In genomic region chr18:59951591-59951990, GRCh38 we compare ENCODE assay signal across 15 cellular contexts.
"Had no signal": no experiment of that assay in that cellular context is flagged by ENCODE, and none has a peak within 500 bp of the region (broad histone marks: within the 10 kb centered on the region; RNA-seq: fewer than 3 reads in every experiment).

No MANE protein-coding gene starts in this region.

- H3K9me3 ChIP-seq: pancreas, thyroid gland had no signal

- H3K4me2 ChIP-seq: hepatocyte had no signal

- H3K4me1 Mint-ChIP-seq: T-helper 17 cell had no signal

- H3K9me3 Mint-ChIP-seq: activated CD4-positive, alpha-beta T cell treated with anti-CD3 and anti-CD28 coated beads, Interleukin-2, amount 10 ng/mL, durations not matched to agents 24 days and 14 days; effector memory CD8-positive, alpha-beta T cell; naive thymus-derived CD8-positive, alpha-beta T cell had no signal

- H3K36me3 ChIP-seq: pancreas, thyroid gland had no signal

- DNase-seq: activated CD4-positive, alpha-beta T cell treated with anti-CD3 and anti-CD28 coated beads, Interleukin-2, amount 10 ng/mL, durations not matched to agents 24 days and 14 days; activated CD8-positive, alpha-beta memory T cell treated with anti-CD3 and anti-CD28 coated beads for 24 hours; activated naive CD4-positive, alpha-beta T cell treated with Interleukin-2 at 50 U/mL for 16 hours; anterior cingulate cortex; cerebellar nuclear complex; effector memory CD8-positive, alpha-beta T cell; kidney; left ventricle myocardium superior; mesenchymal stem cell; naive thymus-derived CD8-positive, alpha-beta T cell; pancreas; stimulated activated CD4-positive, alpha-beta T cell treated with anti-CD3 and anti-CD28 coated beads, Interleukin-1b, Interleukin-23, amount 100 ng/mL, for 48 hours; T-helper 17 cell; thyroid gland had no signal

- H3K27ac Mint-ChIP-seq: activated CD4-positive, alpha-beta T cell treated with anti-CD3 and anti-CD28 coated beads, Interleukin-2, amount 10 ng/mL, durations not matched to agents 24 days and 14 days; effector memory CD8-positive, alpha-beta T cell; naive thymus-derived CD8-positive, alpha-beta T cell; T-helper 17 cell had no signal

- H3K4me1 ChIP-seq: thyroid gland had no signal

- H3K27me3 Mint-ChIP-seq: effector memory CD8-positive, alpha-beta T cell had no signal

- H3K27me3 ChIP-seq: hepatocyte, pancreas, thyroid gland had no signal

- H3K4me3 ChIP-seq: hepatocyte, pancreas, thyroid gland had no signal

- ATAC-seq: effector memory CD8-positive, alpha-beta T cell; left ventricle myocardium superior; naive thymus-derived CD8-positive, alpha-beta T cell; T-helper 17 cell had no signal

- H3K27ac ChIP-seq: hepatocyte, pancreas, thyroid gland had no signal

- H3K79me2 ChIP-seq: hepatocyte had no signal

- H3K4me3 Mint-ChIP-seq: activated CD4-positive, alpha-beta T cell treated with anti-CD3 and anti-CD28 coated beads, Interleukin-2, amount 10 ng/mL, durations not matched to agents 24 days and 14 days; effector memory CD8-positive, alpha-beta T cell; naive thymus-derived CD8-positive, alpha-beta T cell; T-helper 17 cell had no signal

- H3K36me3 Mint-ChIP-seq: naive thymus-derived CD8-positive, alpha-beta T cell had no signal

- H2AFZ ChIP-seq: hepatocyte had no signal
